ENCODE assay signal across 10 cellular contexts in the genomic region with DNA sequence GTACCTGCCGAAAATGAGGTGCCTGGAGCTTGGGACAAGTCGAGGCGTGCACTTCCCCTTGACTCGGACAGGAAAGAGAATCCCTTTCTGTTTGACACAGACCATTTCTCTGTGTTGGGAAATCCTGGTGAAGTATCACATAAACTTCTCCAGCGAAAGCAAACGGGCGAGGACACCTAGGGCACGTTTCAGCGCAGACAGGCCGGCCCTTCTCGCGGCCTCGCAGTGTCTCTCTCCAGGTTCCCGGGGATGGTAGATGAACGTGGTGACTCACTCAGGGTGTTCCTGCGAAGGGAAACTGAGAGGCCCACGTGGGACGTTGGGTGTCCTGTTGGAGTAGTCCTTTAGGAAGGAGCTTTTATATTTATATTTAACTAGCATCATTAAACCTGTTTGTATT. TPM values are rescaled to one million over a fixed set of nuclear protein-coding genes. Genes with fewer than 3 reads are reported as not detected.
DNase-seq lines count a peak whose midpoint lies in the region; ATAC-seq, FAIRE-seq and TF ChIP-seq lines count a peak whose summit lies in the region.
"Had no signal": no experiment of that assay in that cellular context is flagged by ENCODE, and none has a peak within 500 bp of the region (broad histone marks: within the 10 kb centered on the region; RNA-seq: fewer than 3 reads in every experiment).

No MANE protein-coding gene starts in this region.

- DNase-seq in HPDE6-E6E7 (ENCODE audit: extremely low spot score) (peak; percentile 90), WTC11 (ENCODE audit: low spot score) (no peak), heart left ventricle (peak in 2 of 5 donors; percentile 33 to 56), frontal cortex (ENCODE audit: low spot score in 2 of 2) (no peak), RCC 7860 (ENCODE audit: low spot score) (no peak)
- DNase-seq: activated naive CD4-positive, alpha-beta T cell had no signal

- H3K4me3 Mint-ChIP-seq in WTC11 = no peak overlapping the region

- H3K27ac ChIP-seq in heart left ventricle (peak overlapping the region in 11 of 12 donors; percentile 36 to 78 (median 70)), skeletal muscle tissue (ENCODE audit: low read depth, low read length) (peak overlapping the region; percentile 70)

- peaks cover 23% of the 10 kb centered on the region for H3K36me3 Mint-ChIP-seq in WTC11

- H3K9me3 ChIP-seq in heart left ventricle (no peaks in the 10 kb centered on the region), skeletal muscle tissue (ENCODE audit: control insufficient read depth in 3 of 3, low read length in 3 of 3) (no peaks in the 10 kb centered on the region)

- peaks cover 31% of the 10 kb centered on the region for H3K4me1 Mint-ChIP-seq in WTC11

- ATAC-seq in WTC11 (no peak), heart left ventricle (peak in 2 of 4 donors; percentile 26 to 69), HG03378 (IDR thresholded peaks at IDR 0.05; ENCODE audit: unreplicated experiment) (no peak), SK-N-SH treated with all-trans-retinoic acid at 6 μM for 48 hours (no peak)
- ATAC-seq: GM12878 had no signal

- no peak for FAIRE-seq in frontal cortex (lab: Jason Lieb, UNC)
- no peak for FAIRE-seq in RCC 7860 (lab: Jason Lieb, UNC)
- FAIRE-seq: GM12878 had no signal

- H3K27me3 Mint-ChIP-seq in WTC11 (ENCODE audit: low read depth) = no peaks in the 10 kb centered on the region

- intact Hi-C loops in heart left ventricle (cut with DNase I) = loop anchor here in 2 of 10 donors (5.0 to 10.0 kb wide), 2 partner anchors 36 to 71 kb away; no protein-coding TSS in a partner anchor

- H3K4me1 ChIP-seq in heart left ventricle (peaks cover 3 to 70% (median 35%) of the 10 kb centered on the region in 12 donors), skeletal muscle tissue (ENCODE audit: control insufficient read depth in 3 of 3, insufficient read depth in 3 of 3, low read length in 3 of 3) (peaks cover 23 to 45% (median 36%) of the 10 kb centered on the region in 3 donors)

- TF ChIP-seq CTCF in WTC11 (IDR thresholded peaks at IDR 0.05) = no peak
- TF ChIP-seq CTCF in heart left ventricle (IDR thresholded peaks at IDR 0.05) = no peak

- 57 to 72% (median 63%) methylated on average over 18 of the region's 18 CpGs for WGBS in heart left ventricle, 4 donors

- H3K36me3 ChIP-seq in heart left ventricle (peaks cover 0 to 21% (median 6%) of the 10 kb centered on the region in 9 donors), skeletal muscle tissue (ENCODE audit: control insufficient read depth in 3 of 3, insufficient read depth in 3 of 3, low read length in 3 of 3) (peaks cover 2 to 6% (median 3%) of the 10 kb centered on the region in 3 donors)

- peaks cover 5% of the 10 kb centered on the region; the same call in 1 of the 2 replicates for H3K9me3 Mint-ChIP-seq in WTC11

- POLR2A ChIA-PET in WTC11 (lab: Charles Lee) = no interaction called here

- H3K9ac ChIP-seq in skeletal muscle tissue (ENCODE audit: low read depth in 1 of 3, low read length in 3 of 3) = peak overlapping the region in 2 of 3 donors; percentile 51 to 52

- no peak for TF ChIP-seq POLR2A in heart left ventricle (IDR thresholded peaks at IDR 0.05)

- H3K27me3 ChIP-seq in heart left ventricle (no peaks in the 10 kb centered on the region), skeletal muscle tissue (ENCODE audit: control insufficient read depth in 3 of 3, insufficient read depth in 3 of 3, low read length in 3 of 3) (no peaks in the 10 kb centered on the region)

- peak overlapping the region; percentile 93 for H3K27ac Mint-ChIP-seq in WTC11

- CTCF ChIA-PET in WTC11 (lab: Charles Lee) = interaction anchor here (0.8 to 3.5 kb wide), 5 partner anchors 12 to 208 kb away, joined by 3 to 14 read pairs (median 3); no protein-coding TSS in a partner anchor

- no peak overlapping the region for H3K4me3 ChIP-seq in heart left ventricle
- peak overlapping the region in 1 of 3 donors; percentile 30 for H3K4me3 ChIP-seq in skeletal muscle tissue (ENCODE audit: low read length in 3 of 3)
- H3K4me3 ChIP-seq: GM12878 had no signal

TF ChIP-seq in WTC11, 78 proteins besides CTCF, POLR2A, EP300 and RAD21 (continues in another document):
- TF ChIP-seq ZNF281 (CRISPR knock-in tag; IDR thresholded peaks at IDR 0.05) = no peak
- no peak for TF ChIP-seq ESRRA (CRISPR knock-in tag; IDR thresholded peaks at IDR 0.05; ENCODE audit: borderline replicate concordance)

TF ChIP-seq in SK-N-SH treated with all-trans-retinoic acid at 6 μM for 48 hours, 23 proteins besides CTCF, POLR2A, EP300 and RAD21 (continues in another document):
- TF ChIP-seq ZFP3 (CRISPR knock-in tag; IDR thresholded peaks at IDR 0.05) (no peak), RARB (CRISPR knock-in tag; IDR thresholded peaks at IDR 0.05) (no peak), PPARA (CRISPR knock-in tag; IDR thresholded peaks at IDR 0.05; ENCODE audit: borderline replicate concordance) (no peak), ZFP30 (CRISPR knock-in tag; IDR thresholded peaks at IDR 0.05) (no peak), GLIS3 (CRISPR knock-in tag; IDR thresholded peaks at IDR 0.05) (no peak), ARNTL (CRISPR knock-in tag; IDR thresholded peaks at IDR 0.05; ENCODE audit: borderline replicate concordance, low read depth) (no peak), ISL1 (CRISPR knock-in tag; IDR thresholded peaks at IDR 0.05) (no peak), ESRRG (CRISPR knock-in tag; IDR thresholded peaks at IDR 0.05) (no peak), ZNF70 (CRISPR knock-in tag; IDR thresholded peaks at IDR 0.05) (no peak), OSR1 (CRISPR knock-in tag; IDR thresholded peaks at IDR 0.05) (no peak), PATZ1 (CRISPR knock-in tag; IDR thresholded peaks at IDR 0.05; ENCODE audit: borderline replicate concordance) (no peak), SNAI2 (CRISPR knock-in tag; IDR thresholded peaks at IDR 0.05) (no peak)
- TF ChIP-seq, protein P1, sequence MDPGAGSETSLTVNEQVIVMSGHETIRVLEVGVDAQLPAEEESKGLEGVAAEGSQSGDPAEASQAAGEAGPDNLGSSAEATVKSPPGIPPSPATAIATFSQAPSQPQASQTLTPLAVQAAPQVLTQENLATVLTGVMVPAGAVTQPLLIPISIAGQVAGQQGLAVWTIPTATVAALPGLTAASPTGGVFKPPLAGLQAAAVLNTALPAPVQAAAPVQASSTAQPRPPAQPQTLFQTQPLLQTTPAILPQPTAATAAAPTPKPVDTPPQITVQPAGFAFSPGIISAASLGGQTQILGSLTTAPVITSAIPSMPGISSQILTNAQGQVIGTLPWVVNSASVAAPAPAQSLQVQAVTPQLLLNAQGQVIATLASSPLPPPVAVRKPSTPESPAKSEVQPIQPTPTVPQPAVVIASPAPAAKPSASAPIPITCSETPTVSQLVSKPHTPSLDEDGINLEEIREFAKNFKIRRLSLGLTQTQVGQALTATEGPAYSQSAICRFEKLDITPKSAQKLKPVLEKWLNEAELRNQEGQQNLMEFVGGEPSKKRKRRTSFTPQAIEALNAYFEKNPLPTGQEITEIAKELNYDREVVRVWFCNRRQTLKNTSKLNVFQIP (CRISPR knock-in tag; IDR thresholded peaks at IDR 0.05; ENCODE audit: borderline replicate concordance, low read depth) = no peak
- TF ChIP-seq, protein P2, sequence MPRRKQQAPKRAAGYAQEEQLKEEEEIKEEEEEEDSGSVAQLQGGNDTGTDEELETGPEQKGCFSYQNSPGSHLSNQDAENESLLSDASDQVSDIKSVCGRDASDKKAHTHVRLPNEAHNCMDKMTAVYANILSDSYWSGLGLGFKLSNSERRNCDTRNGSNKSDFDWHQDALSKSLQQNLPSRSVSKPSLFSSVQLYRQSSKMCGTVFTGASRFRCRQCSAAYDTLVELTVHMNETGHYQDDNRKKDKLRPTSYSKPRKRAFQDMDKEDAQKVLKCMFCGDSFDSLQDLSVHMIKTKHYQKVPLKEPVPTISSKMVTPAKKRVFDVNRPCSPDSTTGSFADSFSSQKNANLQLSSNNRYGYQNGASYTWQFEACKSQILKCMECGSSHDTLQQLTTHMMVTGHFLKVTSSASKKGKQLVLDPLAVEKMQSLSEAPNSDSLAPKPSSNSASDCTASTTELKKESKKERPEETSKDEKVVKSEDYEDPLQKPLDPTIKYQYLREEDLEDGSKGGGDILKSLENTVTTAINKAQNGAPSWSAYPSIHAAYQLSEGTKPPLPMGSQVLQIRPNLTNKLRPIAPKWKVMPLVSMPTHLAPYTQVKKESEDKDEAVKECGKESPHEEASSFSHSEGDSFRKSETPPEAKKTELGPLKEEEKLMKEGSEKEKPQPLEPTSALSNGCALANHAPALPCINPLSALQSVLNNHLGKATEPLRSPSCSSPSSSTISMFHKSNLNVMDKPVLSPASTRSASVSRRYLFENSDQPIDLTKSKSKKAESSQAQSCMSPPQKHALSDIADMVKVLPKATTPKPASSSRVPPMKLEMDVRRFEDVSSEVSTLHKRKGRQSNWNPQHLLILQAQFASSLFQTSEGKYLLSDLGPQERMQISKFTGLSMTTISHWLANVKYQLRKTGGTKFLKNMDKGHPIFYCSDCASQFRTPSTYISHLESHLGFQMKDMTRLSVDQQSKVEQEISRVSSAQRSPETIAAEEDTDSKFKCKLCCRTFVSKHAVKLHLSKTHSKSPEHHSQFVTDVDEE (CRISPR knock-in tag; IDR thresholded peaks at IDR 0.05) = no peak

RNA-seq across cellular contexts. Expression of gene ZNF750, which starts 36.3 kb away (rescaled TPM):
- 0.04 to 0.07 TPM in 2 of 3 replicates, not detected in the other for total RNA-seq in WTC11 (2021)
- under 1 TPM in 2 of 9 donors, not detected in 7; 0.31 to 0.38 TPM for total RNA-seq in heart left ventricle
- polyA plus RNA-seq in heart left ventricle = under 1 TPM; 0.08 to 0.17 TPM
- not detected for total RNA-seq in skeletal muscle tissue
- total RNA-seq in frontal cortex = not detected
- total RNA-seq: GM12878 had no signal
